9 cellular contexts compared by ENCODE assay signal in genomic region chr13:46288570-46289259, GRCh38.
DNase-seq lines count a peak whose midpoint lies in the region; ATAC-seq, FAIRE-seq and TF ChIP-seq lines count a peak whose summit lies in the region.
"Had no signal": no experiment of that assay in that cellular context is flagged by ENCODE, and none has a peak within 500 bp of the region (broad histone marks: within the 10 kb centered on the region; RNA-seq: fewer than 3 reads in every experiment).

No MANE protein-coding gene starts in this region.

- 0 out of 2 replicates have a peak overlapping the region, but pooled peaks have one; percentile 9 for H3K27ac ChIP-seq in H1 (ENCODE audit: low read depth, low read length)

- no peak overlapping the region for H3K56ac ChIP-seq in H1 (replicated peaks; ENCODE audit: insufficient read length, low read depth, low read length)

- H4K91ac ChIP-seq in H1 (replicated peaks; ENCODE audit: insufficient read length, low read length), result no peak overlapping the region

- H3K4me1 Mint-ChIP-seq in natural killer cell treated with Interleukin-12 subunit alpha and Interleukin-12 subunit beta and Interleukin-15 and Interleukin-18, amount 100 ng/mL, for 72 hours (ENCODE audit: low read depth in 2 of 2), result peaks cover 21 to 26% of the 10 kb centered on the region in 2 donors

- H2BK15ac ChIP-seq in H1 (ENCODE audit: low read length), result no peak overlapping the region

- H3K9me3 Mint-ChIP-seq in natural killer cell treated with Interleukin-12 subunit alpha and Interleukin-12 subunit beta and Interleukin-15 and Interleukin-18, amount 100 ng/mL, for 72 hours, result no peaks in the 10 kb centered on the region

- peak; percentile 87 for TF ChIP-seq CTCF in GM06990 (IDR thresholded peaks at IDR 0.05; ENCODE audit: insufficient read depth, low read length, poor library complexity, severe bottlenecking)
- TF ChIP-seq CTCF in H1 (IDR thresholded peaks at IDR 0.05; ENCODE audit: control extremely low read depth in 1 of 3, insufficient read depth in 1 of 3, low read depth in 1 of 3, low read length in 3 of 3), result peak in 2 of 3 experiments; percentile 63 to 75; a peak in 3 of 4 replicates

- no peak overlapping the region for H3K23ac ChIP-seq in H1 (ENCODE audit: insufficient read length)

- no peak for TF ChIP-seq EP300 in H1 (IDR thresholded peaks at IDR 0.05; ENCODE audit: borderline replicate concordance in 1 of 2, low read depth in 2 of 2, low read length in 2 of 2)

- no peaks in the 10 kb centered on the region for H3K23me2 ChIP-seq in H1 (ENCODE audit: low read depth, low read length)

- ATAC-seq in HG03469 (IDR thresholded peaks at IDR 0.05; ENCODE audit: unreplicated experiment), result peak; percentile 57
- ATAC-seq in natural killer cell treated with Interleukin-12 subunit alpha and Interleukin-12 subunit beta and Interleukin-15 and Interleukin-18, amount 100 ng/mL, for 72 hours, result peak; percentile 67 to 72

- H3K79me2 ChIP-seq in H1 (ENCODE audit: control insufficient read depth in 1 of 2, insufficient read depth in 2 of 2, low read length in 2 of 2), result no peaks in the 10 kb centered on the region

- DNase-seq in AG08395 (ENCODE audit: low spot score) (peak; percentile 52), GM06990 (ENCODE audit: extremely low read depth, insufficient read length) (peak; percentile 35), OCI-M1 (lab: John Stamatoyannopoulos, UW) (peak; percentile 85), H1 (ENCODE audit: low read depth in 1 of 2, low spot score in 2 of 2) (no peak), H54 (ENCODE audit: insufficient read length, low spot score) (no peak)
- no peak for DNase-seq in natural killer cell treated with Interleukin-12 subunit alpha and Interleukin-12 subunit beta and Interleukin-15 and Interleukin-18, amount 100 ng/mL, for 72 hours (ENCODE audit: low spot score)
- DNase-seq in stimulated activated CD8-positive, alpha-beta memory T cell treated with anti-CD3 and anti-CD28 coated beads, Interleukin-4, amount 100 ng/mL, for 48 hours, result no peak

- H2BK12ac ChIP-seq in H1 (ENCODE audit: low read depth, low read length), result no peak overlapping the region

- H2AK5ac ChIP-seq in H1 (ENCODE audit: low read depth, low read length), result no peak overlapping the region

- no peaks in the 10 kb centered on the region for H3K27me3 Mint-ChIP-seq in natural killer cell treated with Interleukin-12 subunit alpha and Interleukin-12 subunit beta and Interleukin-15 and Interleukin-18, amount 100 ng/mL, for 72 hours

- H4K5ac ChIP-seq in H1 (ENCODE audit: insufficient read length, low read depth, low read length), result no peak overlapping the region

- WGBS in H1 (ENCODE audit: extremely low coverage in 1 of 2, insufficient coverage in 1 of 2, insufficient read length in 1 of 2, insufficient replicate concordance in 2 of 2, low coverage in 1 of 2, low lambda C conversion rate in 2 of 2, missing lambda C conversion rate in 1 of 2), 2 experiments, result 83% methylated on average over 5 of the region's 5 CpGs; no CpG with 5 or more reads in 1 of the 2 experiments

- no peaks in the 10 kb centered on the region for H3K36me3 ChIP-seq in GM06990 (ENCODE audit: control insufficient read depth, insufficient read depth, low read length)
- no peaks in the 10 kb centered on the region for H3K36me3 ChIP-seq in H1 (ENCODE audit: control insufficient read depth in 2 of 4, insufficient read depth in 4 of 4, low read length in 3 of 4)

- H3K36me3 Mint-ChIP-seq in natural killer cell treated with Interleukin-12 subunit alpha and Interleukin-12 subunit beta and Interleukin-15 and Interleukin-18, amount 100 ng/mL, for 72 hours, result no peaks in the 10 kb centered on the region

- no peak for TF ChIP-seq POLR2A in H1 (IDR thresholded peaks at IDR 0.05; ENCODE audit: control extremely low read depth in 1 of 2, low read depth in 2 of 2, low read length in 2 of 2)
- no peak for TF ChIP-seq POLR2A in H54 (IDR thresholded peaks at IDR 0.05; ENCODE audit: low read depth, low read length)

- H3K79me1 ChIP-seq in H1 (ENCODE audit: low read depth, low read length), result no peaks in the 10 kb centered on the region

- no peak overlapping the region for H2BK5ac ChIP-seq in H1 (ENCODE audit: low read depth, low read length)

- no peaks in the 10 kb centered on the region for H4K20me1 ChIP-seq in H1 (replicated peaks in 1 of 2; ENCODE audit: control insufficient read depth in 1 of 2, insufficient read depth in 2 of 2, low read length in 2 of 2)

- FAIRE-seq in H1 (lab: Jason Lieb, UNC) (peak; percentile 93), H54 (lab: Jason Lieb, UNC) (no peak)
- FAIRE-seq: islet of Langerhans had no signal

- H3K14ac ChIP-seq in H1 (ENCODE audit: insufficient read length), result no peak overlapping the region

- H3K27ac Mint-ChIP-seq in natural killer cell treated with Interleukin-12 subunit alpha and Interleukin-12 subunit beta and Interleukin-15 and Interleukin-18, amount 100 ng/mL, for 72 hours, result peak overlapping the region in 1 of 2 donors; percentile 82

- H3K9me3 ChIP-seq in H1 (ENCODE audit: insufficient read depth in 2 of 2, low read depth in 1 of 2, low read length in 1 of 2), result no peaks in the 10 kb centered on the region

- no peak overlapping the region for H3K4me2 ChIP-seq in H1 (ENCODE audit: insufficient read depth in 1 of 2, low read depth in 2 of 2, low read length in 2 of 2)

- H2BK20ac ChIP-seq in H1 (ENCODE audit: low read length), result no peak overlapping the region

- H3K4me1 ChIP-seq in H1 (replicated peaks in 1 of 4; ENCODE audit: control insufficient read depth in 3 of 4, insufficient read depth in 4 of 4, low read length in 3 of 4), result no peaks in the 10 kb centered on the region

- H3K4me3 ChIP-seq in GM06990 (replicated peaks; ENCODE audit: low read depth, low read length) (no peak overlapping the region), H1 (ENCODE audit: extremely low read depth in 1 of 4, insufficient read depth in 2 of 4, low read depth in 3 of 4, low read length in 4 of 4) (no peak overlapping the region)

- H3K27me3 ChIP-seq in GM06990 (replicated peaks; ENCODE audit: control insufficient read depth, insufficient read depth, low read length) (no peaks in the 10 kb centered on the region), H1 (replicated peaks in 1 of 4; ENCODE audit: control insufficient read depth in 3 of 4, extremely low read depth in 1 of 4, insufficient read depth in 3 of 4, low read length in 3 of 4) (no peaks in the 10 kb centered on the region)

- no peak overlapping the region for H3K18ac ChIP-seq in H1 (ENCODE audit: extremely low read depth, low read length)

- H3K9ac ChIP-seq in H1 (replicated peaks in 1 of 4; ENCODE audit: extremely low read depth in 1 of 4, low read depth in 3 of 4, low read length in 3 of 4), result no peak overlapping the region

- CTCF ChIA-PET in H1 (lab: Charles Lee; ENCODE audit: partially characterized antibody), result interaction anchor here (0.7 to 4.8 kb wide), 14 partner anchors 9 to 677 kb away, joined by 3 to 43 read pairs (median 6); no protein-coding TSS in a partner anchor

- no peak overlapping the region for H2BK120ac ChIP-seq in H1 (replicated peaks; ENCODE audit: low read depth, low read length)

- peak overlapping the region; percentile 96 for H2AFZ ChIP-seq in H1 (ENCODE audit: low read length)

- POLR2A ChIA-PET in H1 (lab: Charles Lee; ENCODE audit: partially characterized antibody), result no interaction called here

- no peak overlapping the region for H4K8ac ChIP-seq in H1 (ENCODE audit: extremely low read depth, insufficient read depth, low read length)

- no peak overlapping the region for H3K4me3 Mint-ChIP-seq in natural killer cell treated with Interleukin-12 subunit alpha and Interleukin-12 subunit beta and Interleukin-15 and Interleukin-18, amount 100 ng/mL, for 72 hours

- peak; percentile 70 to 77 for TF ChIP-seq RAD21 in H1 (IDR thresholded peaks at IDR 0.05 in 1 of 2, conservative IDR thresholded peaks at IDR 0.05 in 1 of 2; ENCODE audit: low read depth in 2 of 2, low read length in 2 of 2)

- no peak overlapping the region for H3K4ac ChIP-seq in H1 (replicated peaks; ENCODE audit: insufficient read length, low read depth, low read length)

TF ChIP-seq in H1, 55 proteins besides CTCF, POLR2A, EP300 and RAD21:
- TF ChIP-seq YY1 (IDR thresholded peaks at IDR 0.05; ENCODE audit: low read depth, low read length) (0 out of 2 replicates have a peak, but pooled peaks have one; percentile 50), MAFK (IDR thresholded peaks at IDR 0.05; ENCODE audit: low read depth, low read length) (no peak)
TF ChIP-seq in H1: peak in this region for 1.

Comparison
In these comparisons a context has a peak if more than half of its experiments do, and no peak if none do; other contexts are left out.
1. DNase-seq: peak in AG08395 (single experiment), GM06990 (single experiment) and OCI-M1 (single experiment); none in H1 (0 of 2), natural killer cell treated with Interleukin-12 subunit alpha and Interleukin-12 subunit beta and Interleukin-15 and Interleukin-18, amount 100 ng/mL, for 72 hours (single experiment), H54 (single experiment) and stimulated activated CD8-positive, alpha-beta memory T cell treated with anti-CD3 and anti-CD28 coated beads, Interleukin-4, amount 100 ng/mL, for 48 hours (single experiment).